12 cellular contexts compared by ENCODE assay signal in genomic region chrX:151176351-151176750, GRCh38. TPM values are rescaled to one million over a fixed set of nuclear protein-coding genes. Genes with fewer than 3 reads are reported as not detected.
A peak's percentile ranks its signal among the peaks of the same experiment; 100 is the strongest.
DNase-seq lines count a peak whose midpoint lies in the region; ATAC-seq and TF ChIP-seq lines count a peak whose summit lies in the region.
"Had no signal": no experiment of that assay in that cellular context is flagged by ENCODE, and none has a peak within 500 bp of the region (broad histone marks: within the 10 kb centered on the region; RNA-seq: fewer than 3 reads in every experiment).

GPR50 (plus strand) TSS chrX:151176584; CDS start chrX:151176722, 138 bp downstream.

- no peak within 1 kb of the TSS for H2AK9ac ChIP-seq in IMR-90 (replicated peaks; ENCODE audit: low read depth, low read length, poor library complexity)

- H3K4me1 ChIP-seq in IMR-90 (ENCODE audit: control insufficient read depth, insufficient read depth, low read length) (no peaks in the 10 kb centered on the region), NT2/D1 (ENCODE audit: insufficient read depth, insufficient read length) (no peaks in the 10 kb centered on the region), iPS-18a (ENCODE audit: control insufficient read depth, low read depth, low read length) (peaks cover 4% of the 10 kb centered on the region), stomach (peaks cover 0 to 20% (median 11%) of the 10 kb centered on the region in 4 donors), vagina (no peaks in the 10 kb centered on the region)

- H3K27me3 ChIP-seq in IMR-90 (ENCODE audit: control insufficient read depth, insufficient read depth, low read length): peaks cover 2% of the 10 kb centered on the region
- peaks cover 41% of the 10 kb centered on the region for H3K27me3 ChIP-seq in NT2/D1 (ENCODE audit: insufficient read depth, insufficient read length)
- peaks cover 68% of the 10 kb centered on the region for H3K27me3 ChIP-seq in iPS-18a (ENCODE audit: control insufficient read depth, insufficient read depth, low read length)
- H3K27me3 ChIP-seq in stomach: peaks cover 0 to 79% (median 44%) of the 10 kb centered on the region in 3 donors
- no peaks in the 10 kb centered on the region for H3K27me3 ChIP-seq in vagina
- H3K27me3 ChIP-seq: ovary had no signal

- no peak for TF ChIP-seq EP300 in stomach (IDR thresholded peaks at IDR 0.05)

- no peak for TF ChIP-seq RAD21 in IMR-90 (IDR thresholded peaks at IDR 0.05; ENCODE audit: low read length)

- H2BK15ac ChIP-seq in IMR-90 (ENCODE audit: low read depth, low read length): no peak within 1 kb of the TSS

- dilution Hi-C loops in IMR-90 (cut with HindIII; ENCODE audit: low sequenced_read_pairs, unreplicated experiment): no loop called here

- POLR2A ChIA-PET in IMR-90 (lab: Charles Lee; ENCODE audit: unreplicated experiment): no interaction called here

- H3K27ac ChIP-seq in IMR-90 (ENCODE audit: insufficient read depth, low read length): no peak within 1 kb of the TSS
- H3K27ac ChIP-seq in iPS-18a (ENCODE audit: low read length): no peak within 1 kb of the TSS
- no peak within 1 kb of the TSS for H3K27ac ChIP-seq in stomach
- no peak within 1 kb of the TSS for H3K27ac ChIP-seq in vagina
- H3K27ac ChIP-seq: C4-2B, ovary had no signal

- no TSS peak for BruUV-seq in IMR-90 (replicated peaks; lab: Mats Ljungman, UMichigan)

- H2BK5ac ChIP-seq in IMR-90 (ENCODE audit: low read depth, low read length, poor library complexity, severe bottlenecking): no peak within 1 kb of the TSS

- in situ Hi-C loops in IMR-90 (cut with MboI; ENCODE audit: low sequenced_read_pairs): no loop called here

- H3K9me3 ChIP-seq in IMR-90 (ENCODE audit: control insufficient read depth, insufficient read depth, low read length): peaks cover 15% of the 10 kb centered on the region; the same call in 1 of the 2 replicates
- peaks cover 12% of the 10 kb centered on the region; the same call in 1 of the 2 replicates for H3K9me3 ChIP-seq in NT2/D1 (ENCODE audit: insufficient read depth, low read length)
- peaks cover 9% of the 10 kb centered on the region for H3K9me3 ChIP-seq in iPS-18a (ENCODE audit: control insufficient read depth, low read depth, low read length)
- peaks cover 0 to 33% (median 14%) of the 10 kb centered on the region in 4 donors for H3K9me3 ChIP-seq in stomach
- H3K9me3 ChIP-seq in vagina: no peaks in the 10 kb centered on the region

- H4K5ac ChIP-seq in IMR-90 (ENCODE audit: low read depth, low read length): no peak within 1 kb of the TSS

- H3K14ac ChIP-seq in IMR-90 (replicated peaks; ENCODE audit: low read depth, low read length): no peak within 1 kb of the TSS

- H3K23ac ChIP-seq in IMR-90 (ENCODE audit: low read depth, low read length): no peak within 1 kb of the TSS

- H2BK20ac ChIP-seq in IMR-90 (ENCODE audit: low read depth, low read length): no peak within 1 kb of the TSS

- no peak within 1 kb of the TSS for H3K4ac ChIP-seq in IMR-90 (ENCODE audit: low read depth, low read length)

- TF ChIP-seq CTCF in IMR-90 (conservative IDR thresholded peaks at IDR 0.05; ENCODE audit: low read depth, low read length): no peak
- TF ChIP-seq CTCF in stomach (IDR thresholded peaks at IDR 0.05): no peak
- TF ChIP-seq CTCF in vagina (IDR thresholded peaks at IDR 0.05): no peak

- H2AFZ ChIP-seq in IMR-90 (replicated peaks; ENCODE audit: low read length, poor library complexity): peak within 1 kb of the TSS; percentile 18

- H4K91ac ChIP-seq in IMR-90 (ENCODE audit: insufficient read depth, low read depth, low read length): no peak within 1 kb of the TSS

- no peak within 1 kb of the TSS for H3K9ac ChIP-seq in IMR-90 (ENCODE audit: low read depth, low read length)
- H3K9ac ChIP-seq in NT2/D1 (ENCODE audit: insufficient read length, low read depth): peak within 1 kb of the TSS; percentile 42
- H3K9ac ChIP-seq in iPS-18a (ENCODE audit: low read length): no peak within 1 kb of the TSS

- 61% methylated on average over 3 of the region's 8 CpGs; no CpG with 5 or more reads in 1 of the 2 experiments for WGBS in IMR-90 (ENCODE audit: extremely low coverage in 2 of 2, insufficient read length in 1 of 2), 2 experiments
- WGBS in stomach, 5 donors: 49 to 65% (median 59%) methylated on average over 7 to 8 of the region's 8 CpGs

- H3K79me1 ChIP-seq in IMR-90 (ENCODE audit: low read depth in 1 of 2, low read length in 2 of 2): no peaks in the 10 kb centered on the region

- intact Hi-C loops in IMR-90 (cut with micrococcal nuclease) (no loop called here), stomach (cut with DNase I; ENCODE audit: low total_unique reads) (no loop called here), vagina (cut with DNase I) (no loop called here)

- H2AK5ac ChIP-seq in IMR-90 (ENCODE audit: low read depth, low read length): no peak within 1 kb of the TSS

- no peak within 1 kb of the TSS for H2BK120ac ChIP-seq in IMR-90 (ENCODE audit: low read depth, low read length)

- H3K56ac ChIP-seq in IMR-90 (ENCODE audit: extremely low read depth, insufficient read depth, low read length): no peak within 1 kb of the TSS

- no peak for ATAC-seq in IMR-90 (ENCODE audit: low read depth)
- ATAC-seq: activated CD8-positive, alpha-beta T cell treated with anti-CD3 and anti-CD28 coated beads for 36 hours had no signal

- no peak for TF ChIP-seq POLR2A in IMR-90 (IDR thresholded peaks at IDR 0.05; ENCODE audit: low read depth, low read length)
- TF ChIP-seq POLR2A in stomach (IDR thresholded peaks at IDR 0.05): no peak
- no peak for TF ChIP-seq POLR2A in vagina (IDR thresholded peaks at IDR 0.05)

- H4K20me1 ChIP-seq in IMR-90 (ENCODE audit: insufficient read depth, low read length): no peaks in the 10 kb centered on the region

- H3K4me2 ChIP-seq in IMR-90 (ENCODE audit: low read depth, low read length): no peak within 1 kb of the TSS

- no peak within 1 kb of the TSS for H4K8ac ChIP-seq in IMR-90 (ENCODE audit: low read depth in 2 of 2, low read length in 2 of 2)

- no peak for DNase-seq in IMR-90
- no peak for DNase-seq in NT2/D1 (ENCODE audit: low read depth, low spot score)
- no peak for DNase-seq in stomach
- DNase-seq in NCI-H2227 treated with DMSO at 0.1 percent for 48 hours (lab: John Stamatoyannopoulos, UW): no peak
- DNase-seq in medulla oblongata (ENCODE audit: extremely low spot score): no peak
- DNase-seq in vagina (ENCODE audit: extremely low spot score in 2 of 2): no peak
- DNase-seq: activated CD8-positive, alpha-beta T cell treated with anti-CD3 and anti-CD28 coated beads for 36 hours; ovary had no signal

- no peak within 1 kb of the TSS for H3K18ac ChIP-seq in IMR-90 (ENCODE audit: low read depth, low read length)

- H3K36me3 ChIP-seq in IMR-90 (ENCODE audit: control insufficient read depth, insufficient read depth, low read length) (no peaks in the 10 kb centered on the region), NT2/D1 (ENCODE audit: insufficient read depth, insufficient read length, low read length) (no peaks in the 10 kb centered on the region), iPS-18a (ENCODE audit: control insufficient read depth, low read depth, low read length) (no peaks in the 10 kb centered on the region), stomach (no peaks in the 10 kb centered on the region), vagina (no peaks in the 10 kb centered on the region)
- H3K36me3 ChIP-seq: ovary had no signal

- H3K9me1 ChIP-seq in IMR-90 (ENCODE audit: insufficient read depth, low read length): no peaks in the 10 kb centered on the region

- H3K4me3 ChIP-seq in IMR-90 (ENCODE audit: insufficient read depth, low read depth, low read length) (no peak within 1 kb of the TSS), NT2/D1 (ENCODE audit: insufficient read length, low read depth) (peak within 1 kb of the TSS; percentile 36), iPS-18a (ENCODE audit: low read length) (peak within 1 kb of the TSS; percentile 52), stomach (peak within 1 kb of the TSS in 3 of 4 donors; percentile 11 to 22 (median 22)), vagina (peak within 1 kb of the TSS in 1 of 2 donors; percentile 15)
- H3K4me3 ChIP-seq: ovary had no signal

- CTCF ChIA-PET in IMR-90 (lab: Yijun Ruan, JAX): no interaction called here

TF ChIP-seq in IMR-90, 13 proteins besides CTCF, POLR2A, EP300 and RAD21:
- TF ChIP-seq CEBPB (IDR thresholded peaks at IDR 0.05; ENCODE audit: low read depth, low read length) (no peak), MAFK (IDR thresholded peaks at IDR 0.05; ENCODE audit: low read depth, low read length) (no peak), FOS (IDR thresholded peaks at IDR 0.05; ENCODE audit: low read depth, low read length) (no peak), MAZ (IDR thresholded peaks at IDR 0.05; ENCODE audit: borderline replicate concordance, low read depth, low read length) (no peak), BHLHE40 (IDR thresholded peaks at IDR 0.05; ENCODE audit: low read depth, low read length) (no peak), CHD1 (IDR thresholded peaks at IDR 0.05; ENCODE audit: low read depth, low read length) (no peak), ELK1 (IDR thresholded peaks at IDR 0.05; ENCODE audit: borderline replicate concordance, low read depth, low read length) (no peak)
TF ChIP-seq in IMR-90: peak in this region for 0.

RNA-seq across cellular contexts. Expression of gene GPR50, which starts in this region (rescaled TPM):
- total RNA-seq in IMR-90 (2012; rRNA removed) (not detected in 2 replicates), stomach (not detected), vagina (not detected)
- polyA plus RNA-seq in IMR-90 (2012; rRNA removed) (not detected in 2 replicates), stomach (not detected)
- polyA plus RNA-seq in IMR-90 (2012; cell fraction: cytosol; rRNA removed): not detected in 2 replicates
- not detected in 2 replicates for polyA plus RNA-seq in IMR-90 (2012; cell fraction: nucleus; rRNA removed; ENCODE audit: low replicate concordance)
- total RNA-seq: activated CD8-positive, alpha-beta T cell treated with anti-CD3 and anti-CD28 coated beads for 36 hours; fibroblast of lung; M059J; ovary had no signal
- polyA plus RNA-seq: fibroblast of lung, ovary had no signal
